15 cellular contexts compared by ENCODE assay signal in genomic region chr7:155187061-155187785, GRCh38.
A peak's percentile ranks its signal among the peaks of the same experiment; 100 is the strongest.
DNase-seq lines count a peak whose midpoint lies in the region; ATAC-seq and TF ChIP-seq lines count a peak whose summit lies in the region.
"Had no signal": no experiment of that assay in that cellular context is flagged by ENCODE, and none has a peak within 500 bp of the region (broad histone marks: within the 10 kb centered on the region; RNA-seq: fewer than 3 reads in every experiment).

No MANE protein-coding gene starts in this region.

- ATAC-seq in left cardiac atrium: no peak
- no peak for ATAC-seq in natural killer cell

- TF ChIP-seq CTCF in GM10266 (IDR thresholded peaks at IDR 0.05; ENCODE audit: control insufficient read depth, insufficient read depth, low read depth, missing control alignments): no peak
- no peak for TF ChIP-seq CTCF in natural killer cell (IDR thresholded peaks at IDR 0.05)

- intact Hi-C loops in left cardiac atrium (cut with DNase I): no loop called here
- intact Hi-C loops in natural killer cell (cut with micrococcal nuclease): no loop called here

- peaks cover 12% of the 10 kb centered on the region for H3K36me3 Mint-ChIP-seq in natural killer cell
- H3K36me3 Mint-ChIP-seq: CD14-positive monocyte had no signal

- H3K9me3 Mint-ChIP-seq in natural killer cell: peaks cover 2 to 7% of the 10 kb centered on the region in 2 donors

- peaks cover 5 to 11% of the 10 kb centered on the region in 2 donors for H3K4me1 Mint-ChIP-seq in natural killer cell

- H3K27ac Mint-ChIP-seq in natural killer cell: no peak overlapping the region
- H3K27ac Mint-ChIP-seq: B cell; CD14-positive monocyte; CD8-positive, alpha-beta memory T cell had no signal

- H3K27me3 Mint-ChIP-seq in natural killer cell (ENCODE audit: low read depth in 2 of 2): peaks cover 13 to 40% of the 10 kb centered on the region in 2 donors

- H3K4me3 Mint-ChIP-seq in natural killer cell: no peak overlapping the region
- H3K4me3 Mint-ChIP-seq: B cell; CD14-positive monocyte; CD8-positive, alpha-beta memory T cell had no signal

- DNase-seq in activated T-cell treated with anti-CD3 and anti-CD28 coated beads, Interleukin-2, amount 50 U/mL, for 48 hours: peak; percentile 10
- DNase-seq in activated T-cell treated with anti-CD3 and anti-CD28 coated beads, Interleukin-2, amount 50 U/mL, for 1 hour: no peak
- DNase-seq in ecto neural progenitor cell (ENCODE audit: low spot score) (peak; percentile 22), mucosa of gallbladder (ENCODE audit: low spot score) (peak; percentile 5), left cardiac atrium (no peak), GM10266 (ENCODE audit: extremely low spot score) (no peak), natural killer cell (no peak)
- DNase-seq: Caco-2; CD8-positive, alpha-beta memory T cell; DMS53; GF-D8; GM23248; H7 had no signal

Comparison
In these comparisons a context has a peak if more than half of its experiments do, and no peak if none do; other contexts are left out.
1. DNase-seq: peak in activated T-cell treated with anti-CD3 and anti-CD28 coated beads, Interleukin-2, amount 50 U/mL, for 48 hours (2 of 2), ecto neural progenitor cell (single experiment) and mucosa of gallbladder (single experiment); none in activated T-cell treated with anti-CD3 and anti-CD28 coated beads, Interleukin-2, amount 50 U/mL, for 1 hour (single experiment), left cardiac atrium (single experiment), GM10266 (single experiment) and natural killer cell (single experiment).